ENCODE assay signal across 24 cellular contexts in the genomic region with DNA sequence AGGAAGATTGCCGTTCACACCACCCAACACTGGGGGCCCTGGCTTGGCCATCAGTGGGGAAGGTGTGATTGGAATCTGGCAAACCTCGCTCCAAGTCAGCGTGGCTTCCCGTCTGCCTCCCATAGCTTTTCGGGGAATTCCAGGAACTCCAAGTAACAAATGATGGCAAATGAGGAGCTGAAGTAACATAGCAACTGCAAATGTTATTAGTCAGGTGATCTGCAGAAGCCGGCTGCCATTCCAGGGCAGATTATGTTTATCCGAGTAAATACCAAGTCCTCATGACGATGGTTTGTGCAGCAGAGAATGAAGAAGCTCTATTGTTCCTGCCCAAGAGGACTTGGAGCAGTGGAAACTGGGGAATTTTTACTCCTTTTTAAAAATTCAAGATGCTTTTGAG.
DNase-seq lines count a peak whose midpoint lies in the region; ATAC-seq and TF ChIP-seq lines count a peak whose summit lies in the region.
"Had no signal": no experiment of that assay in that cellular context is flagged by ENCODE, and none has a peak within 500 bp of the region (broad histone marks: within the 10 kb centered on the region; RNA-seq: fewer than 3 reads in every experiment).

No MANE protein-coding gene starts in this region.

- in situ Hi-C loops in GM23248 (cut with MboI), result no loop called here

- H3K36me3 Mint-ChIP-seq in endodermal cell (ENCODE audit: low read depth) (no peaks in the 10 kb centered on the region), endothelial cell (ENCODE audit: low read depth, unreplicated experiment) (no peaks in the 10 kb centered on the region)
- no peaks in the 10 kb centered on the region for H3K36me3 Mint-ChIP-seq in stimulated activated effector memory CD8-positive, alpha-beta T cell treated with anti-CD3 and anti-CD28 coated beads, Interleukin-12 subunit alpha, Interleukin-12 subunit beta, amount 100 ng/mL, for 72 hours
- H3K36me3 Mint-ChIP-seq: activated naive CD4-positive, alpha-beta T cell treated with anti-CD3 and anti-CD28 coated beads, Interleukin-2, amount 50 U/mL, for 24 hours; type B pancreatic cell had no signal

- H3K27ac ChIP-seq in GM23248 (no peak overlapping the region), endodermal cell (ENCODE audit: low read depth, low read length) (no peak overlapping the region), thyroid gland (no peak overlapping the region)
- H3K27ac ChIP-seq: stomach had no signal

- H2AFZ ChIP-seq in GM23248, result no peak overlapping the region

- H3K9ac ChIP-seq in GM23248, result no peak overlapping the region
- H3K9ac ChIP-seq in NT2/D1 (ENCODE audit: insufficient read length, low read depth), result no peak overlapping the region
- peak overlapping the region; percentile 33 for H3K9ac ChIP-seq in endodermal cell (ENCODE audit: extremely low read depth, low read length, poor library complexity, severe bottlenecking)

- no peaks in the 10 kb centered on the region for H3K36me3 ChIP-seq in GM23248 (ENCODE audit: low read depth)
- no peaks in the 10 kb centered on the region for H3K36me3 ChIP-seq in NT2/D1 (ENCODE audit: insufficient read depth, insufficient read length, low read length)
- H3K36me3 ChIP-seq in endodermal cell (ENCODE audit: control insufficient read depth, insufficient read depth, low read length), result no peaks in the 10 kb centered on the region
- H3K36me3 ChIP-seq in thyroid gland, result no peaks in the 10 kb centered on the region
- H3K36me3 ChIP-seq: stomach had no signal

- DNase-seq in GM23248, result peak; percentile 6
- DNase-seq in NT2/D1 (ENCODE audit: low read depth, low spot score), result peak; percentile 68
- DNase-seq in endodermal cell, result peak; percentile 84
- peak; percentile 94 for DNase-seq in retinal pigment epithelial cell (ENCODE audit: low read depth)
- DNase-seq in stimulated activated effector memory CD8-positive, alpha-beta T cell treated with anti-CD3 and anti-CD28 coated beads, Interleukin-12 subunit alpha, Interleukin-12 subunit beta, amount 100 ng/mL, for 72 hours (ENCODE audit: low spot score in 2 of 2), result no peak
- DNase-seq in endothelial cell (ENCODE audit: low spot score), result no peak
- DNase-seq in thyroid gland, result no peak
- DNase-seq: activated CD4-positive, alpha-beta T cell treated with anti-CD3 and anti-CD28 coated beads for 1 hour; AML-193; aorta; Calu3; effector memory CD4-positive, alpha-beta T cell; KG1; left colon; NCI-H1048; NCI-H1930; NCI-H446; small intestine; stimulated activated CD4-positive, alpha-beta T cell treated with anti-CD3 and anti-CD28 coated beads, Interleukin-4, amount 100 ng/mL, for 1 hour; stomach; SW 1271 had no signal

- H3K27me3 ChIP-seq in GM23248 (replicated peaks; ENCODE audit: insufficient read depth), result peaks cover 18% of the 10 kb centered on the region
- no peaks in the 10 kb centered on the region for H3K27me3 ChIP-seq in NT2/D1 (ENCODE audit: insufficient read depth, insufficient read length)
- H3K27me3 ChIP-seq in endodermal cell (ENCODE audit: control insufficient read depth, insufficient read depth, low read length, poor library complexity, severe bottlenecking), result no peaks in the 10 kb centered on the region
- no peaks in the 10 kb centered on the region for H3K27me3 ChIP-seq in thyroid gland

- H3F3A ChIP-seq in GM23248 (ENCODE audit: insufficient read depth), result no peaks in the 10 kb centered on the region

- H3K27ac Mint-ChIP-seq in endodermal cell (peak overlapping the region; percentile 9), endothelial cell (ENCODE audit: unreplicated experiment) (no peak overlapping the region)
- H3K27ac Mint-ChIP-seq in stimulated activated effector memory CD8-positive, alpha-beta T cell treated with anti-CD3 and anti-CD28 coated beads, Interleukin-12 subunit alpha, Interleukin-12 subunit beta, amount 100 ng/mL, for 72 hours, result no peak overlapping the region
- H3K27ac Mint-ChIP-seq: activated naive CD4-positive, alpha-beta T cell treated with anti-CD3 and anti-CD28 coated beads, Interleukin-2, amount 50 U/mL, for 24 hours; progenitor cell of endocrine pancreas; type B pancreatic cell had no signal

- no peak for TF ChIP-seq CTCF in endodermal cell (conservative IDR thresholded peaks at IDR 0.05)
- TF ChIP-seq CTCF in retinal pigment epithelial cell (conservative IDR thresholded peaks at IDR 0.05; ENCODE audit: low read depth, low read length), result no peak
- TF ChIP-seq CTCF in endothelial cell (IDR thresholded peaks at IDR 0.05; ENCODE audit: unreplicated experiment), result no peak
- no peak for TF ChIP-seq CTCF in thyroid gland (IDR thresholded peaks at IDR 0.05)

- H3K9me3 ChIP-seq in GM23248 (ENCODE audit: low read depth) (no peaks in the 10 kb centered on the region), NT2/D1 (ENCODE audit: insufficient read depth, low read length) (no peaks in the 10 kb centered on the region), endodermal cell (ENCODE audit: control insufficient read depth, low read length) (no peaks in the 10 kb centered on the region), thyroid gland (no peaks in the 10 kb centered on the region)

- H3K9me3 Mint-ChIP-seq in endodermal cell, result peaks cover 8% of the 10 kb centered on the region
- H3K9me3 Mint-ChIP-seq in stimulated activated effector memory CD8-positive, alpha-beta T cell treated with anti-CD3 and anti-CD28 coated beads, Interleukin-12 subunit alpha, Interleukin-12 subunit beta, amount 100 ng/mL, for 72 hours, result no peaks in the 10 kb centered on the region
- H3K9me3 Mint-ChIP-seq in endothelial cell (ENCODE audit: unreplicated experiment), result no peaks in the 10 kb centered on the region
- H3K9me3 Mint-ChIP-seq: activated naive CD4-positive, alpha-beta T cell treated with anti-CD3 and anti-CD28 coated beads, Interleukin-2, amount 50 U/mL, for 24 hours; type B pancreatic cell had no signal

- 38 to 39% methylated on average over 8 of the region's 8 CpGs for WGBS in GM23248 (ENCODE audit: low coverage in 1 of 2, low lambda C conversion rate in 2 of 2, missing lambda C conversion rate in 2 of 2), 2 experiments
- 87 to 91% methylated on average over 7 to 8 of the region's 8 CpGs for WGBS in endodermal cell (ENCODE audit: insufficient coverage in 1 of 2, insufficient read length in 1 of 2), 2 experiments
- WGBS in thyroid gland, 2 donors, result 68 to 73% methylated on average over 8 of the region's 8 CpGs

- H3K79me2 ChIP-seq in GM23248 (ENCODE audit: insufficient read depth), result no peaks in the 10 kb centered on the region

- H3K4me3 ChIP-seq in GM23248, result no peak overlapping the region
- no peak overlapping the region for H3K4me3 ChIP-seq in NT2/D1 (ENCODE audit: insufficient read length, low read depth)
- H3K4me3 ChIP-seq in endodermal cell (ENCODE audit: low read length), result peak overlapping the region; percentile 10
- H3K4me3 ChIP-seq in retinal pigment epithelial cell (ENCODE audit: low read length), result no peak overlapping the region
- H3K4me3 ChIP-seq in thyroid gland (replicated peaks in 1 of 3), result no peak overlapping the region
- H3K4me3 ChIP-seq: stomach had no signal

- intact Hi-C loops in thyroid gland (cut with DNase I), result no loop called here

- H3K4me1 Mint-ChIP-seq in endodermal cell, result peaks cover 61% of the 10 kb centered on the region
- no peaks in the 10 kb centered on the region for H3K4me1 Mint-ChIP-seq in stimulated activated effector memory CD8-positive, alpha-beta T cell treated with anti-CD3 and anti-CD28 coated beads, Interleukin-12 subunit alpha, Interleukin-12 subunit beta, amount 100 ng/mL, for 72 hours
- peaks cover 18% of the 10 kb centered on the region for H3K4me1 Mint-ChIP-seq in endothelial cell (ENCODE audit: unreplicated experiment)
- H3K4me1 Mint-ChIP-seq: activated naive CD4-positive, alpha-beta T cell treated with anti-CD3 and anti-CD28 coated beads, Interleukin-2, amount 50 U/mL, for 24 hours had no signal

- H3K27me3 Mint-ChIP-seq in endodermal cell (ENCODE audit: insufficient read depth) (no peaks in the 10 kb centered on the region), endothelial cell (ENCODE audit: unreplicated experiment) (peaks cover 2% of the 10 kb centered on the region)

- no peak overlapping the region for H3K4me2 ChIP-seq in GM23248 (ENCODE audit: unreplicated experiment)

- no peaks in the 10 kb centered on the region for H4K20me1 ChIP-seq in GM23248 (ENCODE audit: insufficient read depth)

- no peak overlapping the region for H3K4me3 Mint-ChIP-seq in endodermal cell
- H3K4me3 Mint-ChIP-seq in stimulated activated effector memory CD8-positive, alpha-beta T cell treated with anti-CD3 and anti-CD28 coated beads, Interleukin-12 subunit alpha, Interleukin-12 subunit beta, amount 100 ng/mL, for 72 hours, result no peak overlapping the region
- H3K4me3 Mint-ChIP-seq in endothelial cell (ENCODE audit: unreplicated experiment), result no peak overlapping the region
- H3K4me3 Mint-ChIP-seq: activated naive CD4-positive, alpha-beta T cell treated with anti-CD3 and anti-CD28 coated beads, Interleukin-2, amount 50 U/mL, for 24 hours; type B pancreatic cell had no signal

- H3K4me1 ChIP-seq in GM23248 (ENCODE audit: insufficient read depth) (no peaks in the 10 kb centered on the region), NT2/D1 (ENCODE audit: insufficient read depth, insufficient read length) (no peaks in the 10 kb centered on the region), endodermal cell (ENCODE audit: control insufficient read depth, insufficient read depth, low read length) (peaks cover 29% of the 10 kb centered on the region), thyroid gland (no peaks in the 10 kb centered on the region)
- H3K4me1 ChIP-seq: stomach had no signal

- no peak for TF ChIP-seq POLR2A in thyroid gland (IDR thresholded peaks at IDR 0.05)

- no peaks in the 10 kb centered on the region for H3K9me2 ChIP-seq in GM23248 (ENCODE audit: insufficient read depth)

- ATAC-seq in stimulated activated effector memory CD8-positive, alpha-beta T cell treated with anti-CD3 and anti-CD28 coated beads, Interleukin-12 subunit alpha, Interleukin-12 subunit beta, amount 100 ng/mL, for 72 hours, result no peak
- ATAC-seq: left colon had no signal

Comparison
In these comparisons a context has a peak if more than half of its experiments do, and no peak if none do; other contexts are left out.
1. DNase-seq: peak in GM23248 (single experiment), NT2/D1 (single experiment), endodermal cell (single experiment) and retinal pigment epithelial cell (single experiment); none in stimulated activated effector memory CD8-positive, alpha-beta T cell treated with anti-CD3 and anti-CD28 coated beads, Interleukin-12 subunit alpha, Interleukin-12 subunit beta, amount 100 ng/mL, for 72 hours (0 of 2), endothelial cell (single experiment) and thyroid gland (0 of 2).